In the genomic region with DNA sequence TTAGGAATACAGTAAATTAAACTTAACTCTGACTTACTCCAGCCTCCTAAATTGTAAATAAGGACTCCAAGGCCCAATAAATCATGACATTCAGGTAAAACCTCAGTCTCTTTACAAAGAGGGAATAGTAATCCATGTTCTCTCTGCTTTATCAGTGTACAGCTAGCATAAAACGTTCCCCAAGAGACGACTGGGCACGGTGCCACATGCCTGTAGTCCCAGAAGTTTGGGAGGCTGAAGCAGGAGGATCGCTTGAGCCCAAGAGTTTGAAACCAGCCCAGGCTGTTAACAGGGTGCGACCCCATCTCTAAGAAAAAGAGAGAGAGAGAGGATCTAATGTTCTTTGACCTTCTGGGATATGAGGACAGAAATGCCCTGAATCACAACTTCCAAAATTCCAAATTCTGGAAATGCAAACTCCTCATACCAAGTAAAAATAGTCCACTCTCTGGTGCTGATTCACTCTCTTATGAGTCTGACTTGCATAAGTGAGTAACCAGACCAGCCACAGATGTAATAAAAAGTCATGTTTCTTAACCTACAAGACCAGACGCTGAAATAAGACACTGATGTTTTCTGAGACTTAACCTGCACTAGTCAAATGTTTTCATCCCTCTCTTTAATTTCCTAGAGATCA, we compare ENCODE assay signal across 1 cellular context.
TF ChIP-seq lines count a peak whose summit lies in the region.

No MANE protein-coding gene starts in this region.

TF ChIP-seq in H1, 55 proteins besides CTCF, POLR2A, EP300 and RAD21 (continued from another document):
- TF ChIP-seq, protein P1, sequence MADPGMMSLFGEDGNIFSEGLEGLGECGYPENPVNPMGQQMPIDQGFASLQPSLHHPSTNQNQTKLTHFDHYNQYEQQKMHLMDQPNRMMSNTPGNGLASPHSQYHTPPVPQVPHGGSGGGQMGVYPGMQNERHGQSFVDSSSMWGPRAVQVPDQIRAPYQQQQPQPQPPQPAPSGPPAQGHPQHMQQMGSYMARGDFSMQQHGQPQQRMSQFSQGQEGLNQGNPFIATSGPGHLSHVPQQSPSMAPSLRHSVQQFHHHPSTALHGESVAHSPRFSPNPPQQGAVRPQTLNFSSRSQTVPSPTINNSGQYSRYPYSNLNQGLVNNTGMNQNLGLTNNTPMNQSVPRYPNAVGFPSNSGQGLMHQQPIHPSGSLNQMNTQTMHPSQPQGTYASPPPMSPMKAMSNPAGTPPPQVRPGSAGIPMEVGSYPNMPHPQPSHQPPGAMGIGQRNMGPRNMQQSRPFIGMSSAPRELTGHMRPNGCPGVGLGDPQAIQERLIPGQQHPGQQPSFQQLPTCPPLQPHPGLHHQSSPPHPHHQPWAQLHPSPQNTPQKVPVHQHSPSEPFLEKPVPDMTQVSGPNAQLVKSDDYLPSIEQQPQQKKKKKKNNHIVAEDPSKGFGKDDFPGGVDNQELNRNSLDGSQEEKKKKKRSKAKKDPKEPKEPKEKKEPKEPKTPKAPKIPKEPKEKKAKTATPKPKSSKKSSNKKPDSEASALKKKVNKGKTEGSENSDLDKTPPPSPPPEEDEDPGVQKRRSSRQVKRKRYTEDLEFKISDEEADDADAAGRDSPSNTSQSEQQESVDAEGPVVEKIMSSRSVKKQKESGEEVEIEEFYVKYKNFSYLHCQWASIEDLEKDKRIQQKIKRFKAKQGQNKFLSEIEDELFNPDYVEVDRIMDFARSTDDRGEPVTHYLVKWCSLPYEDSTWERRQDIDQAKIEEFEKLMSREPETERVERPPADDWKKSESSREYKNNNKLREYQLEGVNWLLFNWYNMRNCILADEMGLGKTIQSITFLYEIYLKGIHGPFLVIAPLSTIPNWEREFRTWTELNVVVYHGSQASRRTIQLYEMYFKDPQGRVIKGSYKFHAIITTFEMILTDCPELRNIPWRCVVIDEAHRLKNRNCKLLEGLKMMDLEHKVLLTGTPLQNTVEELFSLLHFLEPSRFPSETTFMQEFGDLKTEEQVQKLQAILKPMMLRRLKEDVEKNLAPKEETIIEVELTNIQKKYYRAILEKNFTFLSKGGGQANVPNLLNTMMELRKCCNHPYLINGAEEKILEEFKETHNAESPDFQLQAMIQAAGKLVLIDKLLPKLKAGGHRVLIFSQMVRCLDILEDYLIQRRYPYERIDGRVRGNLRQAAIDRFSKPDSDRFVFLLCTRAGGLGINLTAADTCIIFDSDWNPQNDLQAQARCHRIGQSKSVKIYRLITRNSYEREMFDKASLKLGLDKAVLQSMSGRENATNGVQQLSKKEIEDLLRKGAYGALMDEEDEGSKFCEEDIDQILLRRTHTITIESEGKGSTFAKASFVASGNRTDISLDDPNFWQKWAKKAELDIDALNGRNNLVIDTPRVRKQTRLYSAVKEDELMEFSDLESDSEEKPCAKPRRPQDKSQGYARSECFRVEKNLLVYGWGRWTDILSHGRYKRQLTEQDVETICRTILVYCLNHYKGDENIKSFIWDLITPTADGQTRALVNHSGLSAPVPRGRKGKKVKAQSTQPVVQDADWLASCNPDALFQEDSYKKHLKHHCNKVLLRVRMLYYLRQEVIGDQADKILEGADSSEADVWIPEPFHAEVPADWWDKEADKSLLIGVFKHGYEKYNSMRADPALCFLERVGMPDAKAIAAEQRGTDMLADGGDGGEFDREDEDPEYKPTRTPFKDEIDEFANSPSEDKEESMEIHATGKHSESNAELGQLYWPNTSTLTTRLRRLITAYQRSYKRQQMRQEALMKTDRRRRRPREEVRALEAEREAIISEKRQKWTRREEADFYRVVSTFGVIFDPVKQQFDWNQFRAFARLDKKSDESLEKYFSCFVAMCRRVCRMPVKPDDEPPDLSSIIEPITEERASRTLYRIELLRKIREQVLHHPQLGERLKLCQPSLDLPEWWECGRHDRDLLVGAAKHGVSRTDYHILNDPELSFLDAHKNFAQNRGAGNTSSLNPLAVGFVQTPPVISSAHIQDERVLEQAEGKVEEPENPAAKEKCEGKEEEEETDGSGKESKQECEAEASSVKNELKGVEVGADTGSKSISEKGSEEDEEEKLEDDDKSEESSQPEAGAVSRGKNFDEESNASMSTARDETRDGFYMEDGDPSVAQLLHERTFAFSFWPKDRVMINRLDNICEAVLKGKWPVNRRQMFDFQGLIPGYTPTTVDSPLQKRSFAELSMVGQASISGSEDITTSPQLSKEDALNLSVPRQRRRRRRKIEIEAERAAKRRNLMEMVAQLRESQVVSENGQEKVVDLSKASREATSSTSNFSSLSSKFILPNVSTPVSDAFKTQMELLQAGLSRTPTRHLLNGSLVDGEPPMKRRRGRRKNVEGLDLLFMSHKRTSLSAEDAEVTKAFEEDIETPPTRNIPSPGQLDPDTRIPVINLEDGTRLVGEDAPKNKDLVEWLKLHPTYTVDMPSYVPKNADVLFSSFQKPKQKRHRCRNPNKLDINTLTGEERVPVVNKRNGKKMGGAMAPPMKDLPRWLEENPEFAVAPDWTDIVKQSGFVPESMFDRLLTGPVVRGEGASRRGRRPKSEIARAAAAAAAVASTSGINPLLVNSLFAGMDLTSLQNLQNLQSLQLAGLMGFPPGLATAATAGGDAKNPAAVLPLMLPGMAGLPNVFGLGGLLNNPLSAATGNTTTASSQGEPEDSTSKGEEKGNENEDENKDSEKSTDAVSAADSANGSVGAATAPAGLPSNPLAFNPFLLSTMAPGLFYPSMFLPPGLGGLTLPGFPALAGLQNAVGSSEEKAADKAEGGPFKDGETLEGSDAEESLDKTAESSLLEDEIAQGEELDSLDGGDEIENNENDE (IDR thresholded peaks at IDR 0.05; ENCODE audit: insufficient replicate concordance, low read length), result no peak
- TF ChIP-seq RFX5 (IDR thresholded peaks at IDR 0.05; ENCODE audit: borderline replicate concordance, low read depth, low read length) (no peak), POLR2AphosphoS5 (IDR thresholded peaks at IDR 0.05; ENCODE audit: low read depth, low read length) (no peak)
